1 cellular context compared by ENCODE assay signal in the genomic region with DNA sequence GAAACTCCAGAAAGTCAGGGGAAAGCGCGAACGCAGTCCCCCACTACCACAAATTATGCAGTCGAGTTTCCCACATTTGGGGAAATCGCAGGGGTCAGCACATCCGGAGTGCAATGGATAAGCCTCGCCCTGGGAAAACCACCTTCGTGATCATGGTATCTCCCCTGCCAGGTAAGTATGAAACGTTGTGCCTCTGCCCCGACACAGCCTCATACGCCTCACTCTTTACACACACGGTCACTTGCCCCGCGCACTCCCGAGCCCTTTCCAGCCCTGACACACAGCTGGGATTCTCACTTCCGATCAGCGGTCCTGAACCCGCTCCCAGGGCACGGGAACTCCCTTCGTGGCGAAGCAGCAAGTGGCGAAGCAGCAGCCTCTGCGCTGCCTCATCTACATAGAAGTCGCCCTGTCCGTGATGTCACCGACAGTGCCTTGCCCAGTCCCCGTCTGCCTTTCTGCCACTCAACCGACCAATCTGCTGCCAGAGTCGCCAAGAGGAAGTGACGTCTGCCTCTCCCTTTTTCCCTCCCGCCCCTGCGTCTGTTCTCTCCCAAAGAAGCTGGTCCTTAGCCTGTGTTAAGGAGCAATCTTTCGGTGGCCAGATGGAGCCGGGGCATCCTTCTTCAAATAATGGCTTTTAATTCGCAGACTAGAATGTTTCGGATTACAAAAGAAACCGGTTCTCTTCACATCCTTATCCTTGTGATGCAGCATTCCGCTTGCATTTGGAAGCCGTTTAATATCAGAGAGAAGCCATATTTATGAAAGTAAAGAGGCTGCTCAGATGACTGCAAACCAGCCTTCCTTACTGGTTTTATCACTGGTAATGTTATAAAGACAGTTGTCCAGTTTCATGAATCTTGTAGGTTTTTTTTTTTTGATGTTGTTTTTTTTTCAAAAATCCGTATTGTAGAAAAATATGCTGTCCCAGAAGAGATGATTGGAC.
TF ChIP-seq lines count a peak whose summit lies in the region.
"Not testable (repeated sequence)": the region's sequence is repeated elsewhere in the genome, so short reads cannot be mapped to it uniquely, and the experiment has no call there.

Gene RNU1-1 (minus strand): TSS at position 179 of the 949 bp plus-strand sequence.

TF ChIP-seq in HepG2, 621 proteins besides CTCF, POLR2A, EP300 and RAD21 (continued from another document and continues in another):
- not testable (repeated sequence) for TF ChIP-seq MAZ (IDR thresholded peaks at IDR 0.05; ENCODE audit: borderline replicate concordance, low read depth, low read length); CREM (CRISPR knock-in tag; IDR thresholded peaks at IDR 0.05)
- TF ChIP-seq MAZ (CRISPR knock-in tag; IDR thresholded peaks at IDR 0.05; ENCODE audit: low read depth) (peak; percentile 25; the same call in 1 of the 2 replicates), DR1 (CRISPR knock-in tag; IDR thresholded peaks at IDR 0.05) (0 out of 2 replicates have a peak, but pooled peaks have one; percentile 52), GTF2F1 (IDR thresholded peaks at IDR 0.05; ENCODE audit: low read length) (peak; percentile 91; the same call in 1 of the 2 replicates), NFYC (CRISPR knock-in tag; IDR thresholded peaks at IDR 0.05) (peak; percentile 69), RBFOX2 (IDR thresholded peaks at IDR 0.05; ENCODE audit: low read depth, low read length) (peak; percentile 65; the same call in 1 of the 2 replicates), MXD4 (CRISPR knock-in tag; IDR thresholded peaks at IDR 0.05) (0 out of 2 replicates have a peak, but pooled peaks have one; percentile 33), ZNF143 (CRISPR knock-in tag; IDR thresholded peaks at IDR 0.05) (peak; percentile 86), JDP2 (CRISPR knock-in tag; IDR thresholded peaks at IDR 0.05; ENCODE audit: borderline replicate concordance) (0 out of 2 replicates have a peak, but pooled peaks have one; percentile 0), CREM (IDR thresholded peaks at IDR 0.05) (peak; percentile 83), ZFP37 (CRISPR knock-in tag; IDR thresholded peaks at IDR 0.05; ENCODE audit: borderline replicate concordance) (0 out of 2 replicates have a peak, but pooled peaks have one; percentile 13), SP2 (CRISPR knock-in tag; IDR thresholded peaks at IDR 0.05) (peak; percentile 79), JUND (CRISPR knock-in tag; IDR thresholded peaks at IDR 0.05) (0 out of 2 replicates have a peak, but pooled peaks have one; percentile 39), ZNF562 (CRISPR knock-in tag; IDR thresholded peaks at IDR 0.05; ENCODE audit: borderline replicate concordance) (0 out of 2 replicates have a peak, but pooled peaks have one; percentile 8), ZNF350 (CRISPR knock-in tag; IDR thresholded peaks at IDR 0.05; ENCODE audit: borderline replicate concordance, low read depth) (peak; percentile 56; the same call in 1 of the 2 replicates), CREB1 (IDR thresholded peaks at IDR 0.05) (peak; percentile 89), CREB1 (CRISPR knock-in tag; IDR thresholded peaks at IDR 0.05) (peak; percentile 91), ATF2 (CRISPR knock-in tag; IDR thresholded peaks at IDR 0.05) (peak; percentile 35; the same call in 1 of the 2 replicates), HMGXB4 (CRISPR knock-in tag; IDR thresholded peaks at IDR 0.05; ENCODE audit: borderline replicate concordance in 1 of 2, low read depth in 1 of 2) (peak in 1 of 2 experiments; percentile 10; a peak in 1 of 4 replicates), MIER3 (CRISPR knock-in tag; IDR thresholded peaks at IDR 0.05; ENCODE audit: borderline replicate concordance) (peak; percentile 60; the same call in 1 of the 2 replicates), HOXA9 (CRISPR knock-in tag; IDR thresholded peaks at IDR 0.05; ENCODE audit: borderline replicate concordance) (peak; percentile 61; the same call in 1 of the 2 replicates), IKZF5 (CRISPR knock-in tag; IDR thresholded peaks at IDR 0.05) (0 out of 2 replicates have a peak, but pooled peaks have one; percentile 36), SMAD1 (CRISPR knock-in tag; IDR thresholded peaks at IDR 0.05; ENCODE audit: borderline replicate concordance, low read depth) (0 out of 2 replicates have a peak, but pooled peaks have one; percentile 36), NCOR1 (IDR thresholded peaks at IDR 0.05; ENCODE audit: borderline replicate concordance, low read length) (peak; percentile 18; the same call in 1 of the 2 replicates)
- TF ChIP-seq, protein P1, sequence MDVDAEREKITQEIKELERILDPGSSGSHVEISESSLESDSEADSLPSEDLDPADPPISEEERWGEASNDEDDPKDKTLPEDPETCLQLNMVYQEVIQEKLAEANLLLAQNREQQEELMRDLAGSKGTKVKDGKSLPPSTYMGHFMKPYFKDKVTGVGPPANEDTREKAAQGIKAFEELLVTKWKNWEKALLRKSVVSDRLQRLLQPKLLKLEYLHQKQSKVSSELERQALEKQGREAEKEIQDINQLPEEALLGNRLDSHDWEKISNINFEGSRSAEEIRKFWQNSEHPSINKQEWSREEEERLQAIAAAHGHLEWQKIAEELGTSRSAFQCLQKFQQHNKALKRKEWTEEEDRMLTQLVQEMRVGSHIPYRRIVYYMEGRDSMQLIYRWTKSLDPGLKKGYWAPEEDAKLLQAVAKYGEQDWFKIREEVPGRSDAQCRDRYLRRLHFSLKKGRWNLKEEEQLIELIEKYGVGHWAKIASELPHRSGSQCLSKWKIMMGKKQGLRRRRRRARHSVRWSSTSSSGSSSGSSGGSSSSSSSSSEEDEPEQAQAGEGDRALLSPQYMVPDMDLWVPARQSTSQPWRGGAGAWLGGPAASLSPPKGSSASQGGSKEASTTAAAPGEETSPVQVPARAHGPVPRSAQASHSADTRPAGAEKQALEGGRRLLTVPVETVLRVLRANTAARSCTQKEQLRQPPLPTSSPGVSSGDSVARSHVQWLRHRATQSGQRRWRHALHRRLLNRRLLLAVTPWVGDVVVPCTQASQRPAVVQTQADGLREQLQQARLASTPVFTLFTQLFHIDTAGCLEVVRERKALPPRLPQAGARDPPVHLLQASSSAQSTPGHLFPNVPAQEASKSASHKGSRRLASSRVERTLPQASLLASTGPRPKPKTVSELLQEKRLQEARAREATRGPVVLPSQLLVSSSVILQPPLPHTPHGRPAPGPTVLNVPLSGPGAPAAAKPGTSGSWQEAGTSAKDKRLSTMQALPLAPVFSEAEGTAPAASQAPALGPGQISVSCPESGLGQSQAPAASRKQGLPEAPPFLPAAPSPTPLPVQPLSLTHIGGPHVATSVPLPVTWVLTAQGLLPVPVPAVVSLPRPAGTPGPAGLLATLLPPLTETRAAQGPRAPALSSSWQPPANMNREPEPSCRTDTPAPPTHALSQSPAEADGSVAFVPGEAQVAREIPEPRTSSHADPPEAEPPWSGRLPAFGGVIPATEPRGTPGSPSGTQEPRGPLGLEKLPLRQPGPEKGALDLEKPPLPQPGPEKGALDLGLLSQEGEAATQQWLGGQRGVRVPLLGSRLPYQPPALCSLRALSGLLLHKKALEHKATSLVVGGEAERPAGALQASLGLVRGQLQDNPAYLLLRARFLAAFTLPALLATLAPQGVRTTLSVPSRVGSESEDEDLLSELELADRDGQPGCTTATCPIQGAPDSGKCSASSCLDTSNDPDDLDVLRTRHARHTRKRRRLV (CRISPR knock-in tag; IDR thresholded peaks at IDR 0.05), result peak; percentile 100
- TF ChIP-seq, protein P2, sequence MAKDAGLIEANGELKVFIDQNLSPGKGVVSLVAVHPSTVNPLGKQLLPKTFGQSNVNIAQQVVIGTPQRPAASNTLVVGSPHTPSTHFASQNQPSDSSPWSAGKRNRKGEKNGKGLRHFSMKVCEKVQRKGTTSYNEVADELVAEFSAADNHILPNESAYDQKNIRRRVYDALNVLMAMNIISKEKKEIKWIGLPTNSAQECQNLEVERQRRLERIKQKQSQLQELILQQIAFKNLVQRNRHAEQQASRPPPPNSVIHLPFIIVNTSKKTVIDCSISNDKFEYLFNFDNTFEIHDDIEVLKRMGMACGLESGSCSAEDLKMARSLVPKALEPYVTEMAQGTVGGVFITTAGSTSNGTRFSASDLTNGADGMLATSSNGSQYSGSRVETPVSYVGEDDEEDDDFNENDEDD (CRISPR knock-in tag; IDR thresholded peaks at IDR 0.05; ENCODE audit: borderline replicate concordance), result peak; percentile 43; the same call in 1 of the 2 replicates
- TF ChIP-seq, protein P3, sequence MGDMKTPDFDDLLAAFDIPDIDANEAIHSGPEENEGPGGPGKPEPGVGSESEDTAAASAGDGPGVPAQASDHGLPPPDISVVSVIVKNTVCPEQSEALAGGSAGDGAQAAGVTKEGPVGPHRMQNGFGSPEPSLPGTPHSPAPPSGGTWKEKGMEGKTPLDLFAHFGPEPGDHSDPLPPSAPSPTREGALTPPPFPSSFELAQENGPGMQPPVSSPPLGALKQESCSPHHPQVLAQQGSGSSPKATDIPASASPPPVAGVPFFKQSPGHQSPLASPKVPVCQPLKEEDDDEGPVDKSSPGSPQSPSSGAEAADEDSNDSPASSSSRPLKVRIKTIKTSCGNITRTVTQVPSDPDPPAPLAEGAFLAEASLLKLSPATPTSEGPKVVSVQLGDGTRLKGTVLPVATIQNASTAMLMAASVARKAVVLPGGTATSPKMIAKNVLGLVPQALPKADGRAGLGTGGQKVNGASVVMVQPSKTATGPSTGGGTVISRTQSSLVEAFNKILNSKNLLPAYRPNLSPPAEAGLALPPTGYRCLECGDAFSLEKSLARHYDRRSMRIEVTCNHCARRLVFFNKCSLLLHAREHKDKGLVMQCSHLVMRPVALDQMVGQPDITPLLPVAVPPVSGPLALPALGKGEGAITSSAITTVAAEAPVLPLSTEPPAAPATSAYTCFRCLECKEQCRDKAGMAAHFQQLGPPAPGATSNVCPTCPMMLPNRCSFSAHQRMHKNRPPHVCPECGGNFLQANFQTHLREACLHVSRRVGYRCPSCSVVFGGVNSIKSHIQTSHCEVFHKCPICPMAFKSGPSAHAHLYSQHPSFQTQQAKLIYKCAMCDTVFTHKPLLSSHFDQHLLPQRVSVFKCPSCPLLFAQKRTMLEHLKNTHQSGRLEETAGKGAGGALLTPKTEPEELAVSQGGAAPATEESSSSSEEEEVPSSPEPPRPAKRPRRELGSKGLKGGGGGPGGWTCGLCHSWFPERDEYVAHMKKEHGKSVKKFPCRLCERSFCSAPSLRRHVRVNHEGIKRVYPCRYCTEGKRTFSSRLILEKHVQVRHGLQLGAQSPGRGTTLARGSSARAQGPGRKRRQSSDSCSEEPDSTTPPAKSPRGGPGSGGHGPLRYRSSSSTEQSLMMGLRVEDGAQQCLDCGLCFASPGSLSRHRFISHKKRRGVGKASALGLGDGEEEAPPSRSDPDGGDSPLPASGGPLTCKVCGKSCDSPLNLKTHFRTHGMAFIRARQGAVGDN (CRISPR knock-in tag; IDR thresholded peaks at IDR 0.05), result peak; percentile 55
- TF ChIP-seq, protein P4, sequence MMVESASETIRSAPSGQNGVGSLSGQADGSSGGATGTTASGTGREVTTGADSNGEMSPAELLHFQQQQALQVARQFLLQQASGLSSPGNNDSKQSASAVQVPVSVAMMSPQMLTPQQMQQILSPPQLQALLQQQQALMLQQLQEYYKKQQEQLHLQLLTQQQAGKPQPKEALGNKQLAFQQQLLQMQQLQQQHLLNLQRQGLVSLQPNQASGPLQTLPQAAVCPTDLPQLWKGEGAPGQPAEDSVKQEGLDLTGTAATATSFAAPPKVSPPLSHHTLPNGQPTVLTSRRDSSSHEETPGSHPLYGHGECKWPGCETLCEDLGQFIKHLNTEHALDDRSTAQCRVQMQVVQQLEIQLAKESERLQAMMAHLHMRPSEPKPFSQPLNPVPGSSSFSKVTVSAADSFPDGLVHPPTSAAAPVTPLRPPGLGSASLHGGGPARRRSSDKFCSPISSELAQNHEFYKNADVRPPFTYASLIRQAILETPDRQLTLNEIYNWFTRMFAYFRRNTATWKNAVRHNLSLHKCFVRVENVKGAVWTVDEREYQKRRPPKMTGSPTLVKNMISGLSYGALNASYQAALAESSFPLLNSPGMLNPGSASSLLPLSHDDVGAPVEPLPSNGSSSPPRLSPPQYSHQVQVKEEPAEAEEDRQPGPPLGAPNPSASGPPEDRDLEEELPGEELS (CRISPR knock-in tag; IDR thresholded peaks at IDR 0.05), result peak; percentile 44; the same call in 1 of the 2 replicates
